Comparison of ENCODE assay signal across 26 cellular contexts in the genomic region with DNA sequence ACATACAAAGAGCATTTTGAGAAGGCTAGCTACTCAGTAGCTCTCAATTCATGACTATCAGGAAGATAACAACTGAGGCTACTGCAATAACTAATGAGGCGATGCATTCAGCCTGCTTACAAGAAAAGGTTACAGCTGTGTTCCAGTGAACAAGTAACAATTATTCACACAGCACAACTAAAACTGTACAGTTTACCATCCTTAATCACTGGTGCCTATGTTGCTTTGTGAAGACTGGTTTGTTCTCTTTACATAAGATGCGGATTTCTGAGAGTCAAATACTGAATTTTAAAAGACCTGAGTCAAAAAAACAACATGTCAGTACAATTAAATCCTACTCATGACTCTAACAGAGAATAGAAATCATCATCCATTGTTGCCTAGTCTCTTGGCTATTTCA.
"Had no signal": no experiment of that assay in that cellular context is flagged by ENCODE, and none has a peak within 500 bp of the region (broad histone marks: within the 10 kb centered on the region; RNA-seq: fewer than 3 reads in every experiment).

No MANE protein-coding gene starts in this region.

- H3K9me3 ChIP-seq: ascending aorta, left lung, lower lobe of right lung, neutrophil, stomach, tibial nerve had no signal

- H3K4me3 ChIP-seq: ascending aorta, cardiac muscle cell, coronary artery, gastroesophageal sphincter, left lung, lower lobe of right lung, stomach, tibial nerve had no signal

- H3K4me1 ChIP-seq: ascending aorta, gastroesophageal sphincter, left lung, lower lobe of right lung, stomach, tibial nerve had no signal

- DNase-seq: activated CD4-positive, alpha-beta memory T cell treated with anti-CD3 and anti-CD28 coated beads, Interleukin-2, amount 10 ng/mL, durations not matched to agents 7 days and 5 days; activated CD4-positive, alpha-beta T cell treated with anti-CD3 and anti-CD28 coated beads, Interleukin-2, amount 10 ng/mL, durations not matched to agents 7 days and 5 days; activated CD4-positive, CD25-positive, alpha-beta regulatory T cell treated with anti-CD3 and anti-CD28 coated beads, Interleukin-2, amount 50 U/mL, for 72 hours; activated CD8-positive, alpha-beta memory T cell treated with anti-CD3 and anti-CD28 coated beads, Interleukin-2, amount 50 U/mL, for 48 hours; activated gamma-delta T cell; activated naive CD4-positive, alpha-beta T cell treated with anti-CD3 and anti-CD28 coated beads, Interleukin-2, amount 10 ng/mL, durations not matched to agents 7 days and 5 days; activated naive CD8-positive, alpha-beta T cell treated with anti-CD3 and anti-CD28 coated beads, Interleukin-2, amount 10 ng/mL, durations not matched to agents 7 days and 5 days; activated T-cell treated with anti-CD3 and anti-CD28 coated beads, Interleukin-2, amount 50 U/mL, for 24 hours; immature natural killer cell; kidney glomerular epithelial cell; left lung; lower lobe of right lung; mesendoderm; stimulated activated CD4-positive, alpha-beta T cell treated with anti-CD3 and anti-CD28 coated beads, Interleukin-15, amount 100 ng/mL, for 24 hours; stimulated activated CD4-positive, alpha-beta T cell treated with anti-CD3 and anti-CD28 coated beads, Interleukin-2, amount 100 ng/mL, for 24 hours; stimulated activated naive B cell treated with anti-CD40 and anti-IgM and Interleukin-4, amounts not matched to agents 10 μg/mL and 1 μg/mL and 100 μg/mL, for 72 hours; stomach; T-helper 17 cell; T1000; WERI-Rb-1 had no signal

- H3K27me3 ChIP-seq: ascending aorta, cardiac muscle cell, gastroesophageal sphincter, left lung, neutrophil, stomach, tibial nerve had no signal

- H3K27ac ChIP-seq: ascending aorta, cardiac muscle cell, coronary artery, gastroesophageal sphincter, left lung, lower lobe of right lung, neutrophil, stomach, tibial nerve, WERI-Rb-1 had no signal

- ATAC-seq: gastroesophageal sphincter; left lung; lower lobe of right lung; stimulated activated naive B cell treated with anti-CD40 and anti-IgM and Interleukin-4, amounts not matched to agents 10 μg/mL and 1 μg/mL and 100 μg/mL, for 72 hours; T-helper 17 cell had no signal

- H3K36me3 ChIP-seq: ascending aorta, cardiac muscle cell, gastroesophageal sphincter, left lung, lower lobe of right lung, neutrophil, stomach, tibial nerve, WERI-Rb-1 had no signal
